Comparison of ENCODE assay signal across 23 cellular contexts in the genomic region with DNA sequence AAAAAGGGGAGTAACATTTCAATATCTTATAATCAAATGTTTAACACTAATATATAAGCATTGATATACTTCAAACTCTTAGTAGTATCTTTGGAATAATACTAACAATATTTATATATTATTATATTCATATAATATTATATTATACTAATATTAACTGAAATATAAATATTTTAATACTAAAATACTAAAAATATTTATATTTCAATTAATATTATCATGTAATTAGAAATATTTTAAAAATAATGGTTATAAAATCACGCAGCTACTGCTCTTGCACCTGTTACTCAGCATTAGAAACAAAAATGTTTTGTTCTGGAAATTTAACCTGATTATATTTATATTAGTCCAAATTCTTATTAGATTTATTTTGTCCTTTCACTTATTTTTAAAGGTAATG. TPM values are rescaled to one million over a fixed set of nuclear protein-coding genes. Genes with fewer than 3 reads are reported as not detected.
"Had no signal": no experiment of that assay in that cellular context is flagged by ENCODE, and none has a peak within 500 bp of the region (broad histone marks: within the 10 kb centered on the region; RNA-seq: fewer than 3 reads in every experiment).

No MANE protein-coding gene starts in this region.

- H3K9me3 ChIP-seq: left lung, mucosa of descending colon, prostate gland, right atrium auricular region, stomach, thyroid gland, vagina had no signal

- H3K36me3 ChIP-seq: gastroesophageal sphincter, heart left ventricle, left lung, prostate gland, right atrium auricular region, stomach, thyroid gland, vagina had no signal

- H3K4me1 ChIP-seq: prostate gland, right atrium auricular region, vagina had no signal

- DNase-seq: dorsolateral prefrontal cortex; effector CD4-positive, alpha-beta T cell; foreskin fibroblast; heart left ventricle; left cardiac atrium; left lung; mesenchymal stem cell; mucosa of descending colon; naive B cell; stimulated activated CD4-positive, alpha-beta T cell treated with anti-CD3 and anti-CD28 coated beads, Interleukin-2, amount 100 ng/mL, for 24 hours; stimulated activated CD4-positive, alpha-beta T cell treated with anti-CD3 and anti-CD28 coated beads, Interleukin-4, amount 100 ng/mL, for 24 hours; stimulated activated naive CD4-positive, alpha-beta T cell treated with Interleukin-2 at 50 U/mL for 16 hours; stomach; thyroid gland; trophoblast cell had no signal

- H3K4me3 ChIP-seq: dorsolateral prefrontal cortex, gastroesophageal sphincter, heart left ventricle, hepatocyte, left lung, mucosa of descending colon, prostate gland, right atrium auricular region, stomach, thyroid gland, vagina had no signal

- H3K27ac ChIP-seq: dorsolateral prefrontal cortex, epithelial cell of prostate, gastroesophageal sphincter, heart left ventricle, hepatocyte, prostate gland, right atrium auricular region, stomach, thyroid gland, vagina had no signal

- H3K27me3 ChIP-seq: dorsolateral prefrontal cortex, gastroesophageal sphincter, heart left ventricle, hepatocyte, left lung, right atrium auricular region, stomach, thyroid gland, vagina had no signal

RNA-seq across cellular contexts. Expression of a gene that starts 12.6 kb away (rescaled TPM):
- total RNA-seq: neural crest cell had no signal

RNA-seq across cellular contexts. Expression of a gene that starts 50.4 kb away (rescaled TPM):
- total RNA-seq: osteoblast, right atrium auricular region had no signal
